Comparison of ENCODE assay signal across 1 cellular context in genomic region chr2:216498418-216499413, GRCh38.
TF ChIP-seq lines count a peak whose summit lies in the region.

Gene RPL37A, plus strand, starts transcription at chr2:216498844. Its CDS starts 31 bp downstream, at chr2:216498875.

TF ChIP-seq in HepG2, 621 proteins besides CTCF, POLR2A, EP300 and RAD21 (continued from another document and continues in another):
- TF ChIP-seq TIGD3 (CRISPR knock-in tag; IDR thresholded peaks at IDR 0.05; ENCODE audit: borderline replicate concordance) (peak; percentile 74; the same call in 1 of the 2 replicates), ZNF790 (CRISPR knock-in tag; IDR thresholded peaks at IDR 0.05; ENCODE audit: borderline replicate concordance) (peak; percentile 97), RNF219 (CRISPR knock-in tag; IDR thresholded peaks at IDR 0.05) (no peak), ZNF276 (CRISPR knock-in tag; IDR thresholded peaks at IDR 0.05; ENCODE audit: low read depth) (peak; percentile 97), ZNF235 (CRISPR knock-in tag; IDR thresholded peaks at IDR 0.05; ENCODE audit: borderline replicate concordance) (peak; percentile 96; the same call in 1 of the 2 replicates), MXI1 (IDR thresholded peaks at IDR 0.05; ENCODE audit: borderline replicate concordance, low read depth, low read length) (peak; percentile 82; the same call in 2 of the 3 replicates), ZNF784 (CRISPR knock-in tag; IDR thresholded peaks at IDR 0.05; ENCODE audit: borderline replicate concordance) (peak; percentile 87; the same call in 1 of the 2 replicates), RFX5 (IDR thresholded peaks at IDR 0.05; ENCODE audit: low read depth, low read length) (peak; percentile 49; the same call in 1 of the 2 replicates), NR2F2 (IDR thresholded peaks at IDR 0.05; ENCODE audit: borderline replicate concordance, low read depth) (peak; percentile 62; the same call in 1 of the 2 replicates), HNF1B (CRISPR knock-in tag; IDR thresholded peaks at IDR 0.05) (peak; percentile 94), MEIS1 (CRISPR knock-in tag; IDR thresholded peaks at IDR 0.05; ENCODE audit: borderline replicate concordance) (peak; percentile 71; the same call in 1 of the 2 replicates), ZNF777 (CRISPR knock-in tag; IDR thresholded peaks at IDR 0.05) (no peak; the same call in 1 of the 2 replicates), CREBL2 (CRISPR knock-in tag; IDR thresholded peaks at IDR 0.05; ENCODE audit: borderline replicate concordance) (no peak), SNAI1 (CRISPR knock-in tag; IDR thresholded peaks at IDR 0.05; ENCODE audit: borderline replicate concordance) (peak; percentile 98), ZNF704 (CRISPR knock-in tag; IDR thresholded peaks at IDR 0.05; ENCODE audit: borderline replicate concordance) (peak; percentile 92), AHR (CRISPR knock-in tag; IDR thresholded peaks at IDR 0.05) (peak; percentile 99), STAG1 (CRISPR knock-in tag; IDR thresholded peaks at IDR 0.05) (peak; percentile 2; the same call in 1 of the 2 replicates), ZNF639 (CRISPR knock-in tag; conservative IDR thresholded peaks at IDR 0.05) (peak; percentile 71), ZFP36 (IDR thresholded peaks at IDR 0.05; ENCODE audit: borderline replicate concordance, low read depth, low read length, partially characterized antibody) (peak; percentile 46), NPAS2 (CRISPR knock-in tag; IDR thresholded peaks at IDR 0.05; ENCODE audit: borderline replicate concordance) (no peak), PAF1 (CRISPR knock-in tag; IDR thresholded peaks at IDR 0.05) (peak; percentile 91), SMARCC2 (IDR thresholded peaks at IDR 0.05) (no peak), ZNF879 (CRISPR knock-in tag; IDR thresholded peaks at IDR 0.05) (peak; percentile 75; the same call in 1 of the 2 replicates), SAFB2 (CRISPR knock-in tag; IDR thresholded peaks at IDR 0.05; ENCODE audit: borderline replicate concordance, low read depth) (peak; percentile 56; the same call in 1 of the 2 replicates), AHDC1 (CRISPR knock-in tag; IDR thresholded peaks at IDR 0.05; ENCODE audit: borderline replicate concordance) (peak; percentile 53), NR0B2 (CRISPR knock-in tag; IDR thresholded peaks at IDR 0.05) (peak; percentile 96), ATF5 (CRISPR knock-in tag; IDR thresholded peaks at IDR 0.05; ENCODE audit: low read depth) (peak; percentile 93), REL (CRISPR knock-in tag; conservative IDR thresholded peaks at IDR 0.05) (peak; percentile 43; the same call in 1 of the 2 replicates), ZFP82 (CRISPR knock-in tag; IDR thresholded peaks at IDR 0.05; ENCODE audit: borderline replicate concordance) (peak; percentile 78; the same call in 1 of the 2 replicates), TFDP1 (CRISPR knock-in tag; IDR thresholded peaks at IDR 0.05; ENCODE audit: borderline replicate concordance) (peak; percentile 4; the same call in 1 of the 2 replicates), PRPF4 (IDR thresholded peaks at IDR 0.05; ENCODE audit: low read depth, low read length, poor library complexity, severe bottlenecking) (no peak), CHD4 (IDR thresholded peaks at IDR 0.05; ENCODE audit: borderline replicate concordance, low read length) (peak; percentile 95), HOXD1 (CRISPR knock-in tag; IDR thresholded peaks at IDR 0.05) (peak; percentile 78; the same call in 1 of the 2 replicates), XRCC5 (optimal IDR thresholded peaks at IDR 0.05; ENCODE audit: low read length) (peak; percentile 61), PITX1 (CRISPR knock-in tag; IDR thresholded peaks at IDR 0.05) (peak; percentile 89; the same call in 1 of the 2 replicates), PHB2 (IDR thresholded peaks at IDR 0.05; ENCODE audit: partially characterized antibody) (no peak)
